9 cellular contexts compared by ENCODE assay signal in genomic region chr16:13629704-13630103, GRCh38.
"Had no signal": no experiment of that assay in that cellular context is flagged by ENCODE, and none has a peak within 500 bp of the region (broad histone marks: within the 10 kb centered on the region; RNA-seq: fewer than 3 reads in every experiment).

No MANE protein-coding gene starts in this region.

- H3K9ac ChIP-seq: GM23248, KMS-11 had no signal

- H3K4me3 ChIP-seq: GM23248, HAP-1 had no signal

- H3K4me2 ChIP-seq: KMS-11 had no signal

- H3K27ac ChIP-seq: GM23248, KMS-11 had no signal

- H3K9me3 ChIP-seq: HAP-1 had no signal

- H3K4me1 ChIP-seq: HAP-1 had no signal

- H3K36me3 ChIP-seq: HAP-1 had no signal

- H2AFZ ChIP-seq: GM23248 had no signal

- FAIRE-seq: H54, HTR-8/SVneo had no signal

- ATAC-seq: HCT116 had no signal

- DNase-seq: GM23248, GOT3, HFFc6, KBM-7 had no signal
